ENCODE assay signal across 19 cellular contexts in genomic region chr11:116500833-116501622, GRCh38.
A peak's percentile ranks its signal among the peaks of the same experiment; 100 is the strongest.
DNase-seq lines count a peak whose midpoint lies in the region; ATAC-seq and TF ChIP-seq lines count a peak whose summit lies in the region.
"Had no signal": no experiment of that assay in that cellular context is flagged by ENCODE, and none has a peak within 500 bp of the region (broad histone marks: within the 10 kb centered on the region; RNA-seq: fewer than 3 reads in every experiment).

No MANE protein-coding gene starts in this region.

- TF ChIP-seq CTCF in coronary artery (IDR thresholded peaks at IDR 0.05): no peak

- DNase-seq in NCI-H1105 treated with DMSO at 0.1 percent for 48 hours (lab: John Stamatoyannopoulos, UW) (peak; percentile 85), NT2/D1 (ENCODE audit: low read depth, low spot score) (no peak), left kidney (ENCODE audit: low read depth, low spot score) (peak; percentile 60), coronary artery (ENCODE audit: low spot score) (no peak), HEK293T (ENCODE audit: extremely low spot score) (no peak)
- no peak for DNase-seq in naive thymus-derived CD8-positive, alpha-beta T cell
- DNase-seq: activated CD4-positive, alpha-beta T cell treated with anti-CD3 and anti-CD28 coated beads for 48 hours; activated naive CD8-positive, alpha-beta T cell treated with anti-CD3 and anti-CD28 coated beads, Interleukin-2, amount 10 ng/mL, durations not matched to agents 7 days and 5 days; AML-193; DMS79; MV-4-11; SIG-M5; spleen; T-helper 9 cell had no signal

- POLR2A ChIA-PET in naive thymus-derived CD8-positive, alpha-beta T cell (lab: Charles Lee): no interaction called here
- POLR2A ChIA-PET in HEK293T (lab: Yijun Ruan, JAX): no interaction called here

- CTCF ChIA-PET in HEK293T (lab: Yijun Ruan, JAX): no interaction called here

- H3K9me3 Mint-ChIP-seq in naive thymus-derived CD8-positive, alpha-beta T cell: no peaks in the 10 kb centered on the region
- H3K9me3 Mint-ChIP-seq: activated naive CD8-positive, alpha-beta T cell treated with anti-CD3 and anti-CD28 coated beads, Interleukin-2, amount 10 ng/mL, durations not matched to agents 7 days and 5 days; stimulated activated naive CD8-positive, alpha-beta T cell treated with anti-CD3 and anti-CD28 coated beads, Interleukin-15, Interleukin-2, amounts not matched to agents 100 ng/mL and 50 ng/mL, for 24 hours had no signal

- no peak for ATAC-seq in GM21515 (IDR thresholded peaks at IDR 0.05; ENCODE audit: unreplicated experiment)
- no peak for ATAC-seq in naive thymus-derived CD8-positive, alpha-beta T cell

- no peak overlapping the region for H3K4me3 Mint-ChIP-seq in naive thymus-derived CD8-positive, alpha-beta T cell
- H3K4me3 Mint-ChIP-seq: activated naive CD8-positive, alpha-beta T cell treated with anti-CD3 and anti-CD28 coated beads, Interleukin-2, amount 10 ng/mL, durations not matched to agents 7 days and 5 days; IgD-negative memory B cell; stimulated activated naive CD8-positive, alpha-beta T cell treated with anti-CD3 and anti-CD28 coated beads, Interleukin-15, Interleukin-2, amounts not matched to agents 100 ng/mL and 50 ng/mL, for 24 hours had no signal

- peaks cover 0 to 4% (median 0%) of the 10 kb centered on the region in 3 donors for H3K36me3 Mint-ChIP-seq in naive thymus-derived CD8-positive, alpha-beta T cell
- H3K36me3 Mint-ChIP-seq: activated naive CD8-positive, alpha-beta T cell treated with anti-CD3 and anti-CD28 coated beads, Interleukin-2, amount 10 ng/mL, durations not matched to agents 7 days and 5 days; IgD-negative memory B cell had no signal

- peaks cover 33 to 68% (median 54%) of the 10 kb centered on the region in 5 donors for H3K27me3 Mint-ChIP-seq in naive thymus-derived CD8-positive, alpha-beta T cell

- H3K27me3 ChIP-seq in NT2/D1 (ENCODE audit: insufficient read depth, insufficient read length): peaks cover 35% of the 10 kb centered on the region

- no peak overlapping the region for H3K27ac ChIP-seq in coronary artery
- H3K27ac ChIP-seq: parathyroid adenoma, spleen had no signal

- H3K4me1 ChIP-seq in ES-I3 (ENCODE audit: insufficient read depth, low read length) (peaks cover 20% of the 10 kb centered on the region), NT2/D1 (ENCODE audit: insufficient read depth, insufficient read length) (no peaks in the 10 kb centered on the region)
- H3K4me1 ChIP-seq: parathyroid adenoma, spleen had no signal

- H3K9ac ChIP-seq in ES-I3 (ENCODE audit: low read depth, low read length) (0 out of 2 replicates have a peak overlapping the region, but pooled peaks have one; percentile 21), NT2/D1 (ENCODE audit: insufficient read length, low read depth) (peak overlapping the region; percentile 9)
- H3K9ac ChIP-seq: parathyroid adenoma had no signal

- no peaks in the 10 kb centered on the region for H3K36me3 ChIP-seq in ES-I3 (ENCODE audit: insufficient read depth, low read length)
- no peaks in the 10 kb centered on the region for H3K36me3 ChIP-seq in NT2/D1 (ENCODE audit: insufficient read depth, insufficient read length, low read length)
- H3K36me3 ChIP-seq: spleen had no signal

- no peaks in the 10 kb centered on the region for H3K4me1 Mint-ChIP-seq in naive thymus-derived CD8-positive, alpha-beta T cell
- H3K4me1 Mint-ChIP-seq: activated naive CD8-positive, alpha-beta T cell treated with anti-CD3 and anti-CD28 coated beads, Interleukin-2, amount 10 ng/mL, durations not matched to agents 7 days and 5 days; IgD-negative memory B cell had no signal

- no peak overlapping the region for H3K27ac Mint-ChIP-seq in naive thymus-derived CD8-positive, alpha-beta T cell
- H3K27ac Mint-ChIP-seq: activated naive CD8-positive, alpha-beta T cell treated with anti-CD3 and anti-CD28 coated beads, Interleukin-2, amount 10 ng/mL, durations not matched to agents 7 days and 5 days; IgD-negative memory B cell; stimulated activated naive CD8-positive, alpha-beta T cell treated with anti-CD3 and anti-CD28 coated beads, Interleukin-15, Interleukin-2, amounts not matched to agents 100 ng/mL and 50 ng/mL, for 24 hours had no signal

- no peaks in the 10 kb centered on the region for H3K9me3 ChIP-seq in ES-I3 (ENCODE audit: control insufficient read depth, insufficient read depth, low read length)
- no peaks in the 10 kb centered on the region for H3K9me3 ChIP-seq in NT2/D1 (ENCODE audit: insufficient read depth, low read length)
- H3K9me3 ChIP-seq: spleen had no signal

- H3K4me3 ChIP-seq in NT2/D1 (ENCODE audit: insufficient read length, low read depth) (no peak overlapping the region), coronary artery (no peak overlapping the region)
- H3K4me3 ChIP-seq: spleen had no signal

TF ChIP-seq in HEK293T, 16 proteins besides CTCF, POLR2A, EP300 and RAD21:
- no peak for TF ChIP-seq NFRKB (IDR thresholded peaks at IDR 0.05)
- TF ChIP-seq ARNT (IDR thresholded peaks at IDR 0.05): no peak
- TF ChIP-seq LEF1 (IDR thresholded peaks at IDR 0.05; ENCODE audit: borderline replicate concordance): no peak
- TF ChIP-seq L3MBTL2 (conservative IDR thresholded peaks at IDR 0.05): no peak
- TF ChIP-seq TARDBP (IDR thresholded peaks at IDR 0.05): no peak
- TF ChIP-seq BHLHE40 (IDR thresholded peaks at IDR 0.05; ENCODE audit: borderline replicate concordance): no peak
- TF ChIP-seq PKNOX1 (IDR thresholded peaks at IDR 0.05): no peak
- no peak for TF ChIP-seq FOXM1 (IDR thresholded peaks at IDR 0.05; ENCODE audit: borderline replicate concordance)
- TF ChIP-seq SP1 (IDR thresholded peaks at IDR 0.05): no peak
- TF ChIP-seq ELF4 (IDR thresholded peaks at IDR 0.05): no peak
- no peak for TF ChIP-seq FOXK2 (IDR thresholded peaks at IDR 0.05)
- no peak for TF ChIP-seq HDGF (IDR thresholded peaks at IDR 0.05; ENCODE audit: borderline replicate concordance)
- TF ChIP-seq FOXA1 (IDR thresholded peaks at IDR 0.05): no peak
TF ChIP-seq in HEK293T: peak in this region for 0.

Comparison
In these comparisons a context has a peak if more than half of its experiments do, and no peak if none do; other contexts are left out.
1. DNase-seq: peak in NCI-H1105 treated with DMSO at 0.1 percent for 48 hours (single experiment) and left kidney (single experiment); none in NT2/D1 (single experiment), coronary artery (single experiment), naive thymus-derived CD8-positive, alpha-beta T cell (0 of 10) and HEK293T (single experiment).